1 cellular context compared by ENCODE assay signal in genomic region chr3:105094588-105094987, GRCh38.
TF ChIP-seq lines count a peak whose summit lies in the region.

No MANE protein-coding gene starts in this region.

TF ChIP-seq in GM23338, 12 proteins besides CTCF, POLR2A, EP300 and RAD21 (continued from another document):
- TF ChIP-seq REST (IDR thresholded peaks at IDR 0.05; ENCODE audit: unreplicated experiment), result no peak
